12 cellular contexts compared by ENCODE assay signal in genomic region chr19:4279530-4280422, GRCh38. TPM values are rescaled to one million over a fixed set of nuclear protein-coding genes. Genes with fewer than 3 reads are reported as not detected.
DNase-seq lines count a peak whose midpoint lies in the region; ATAC-seq, FAIRE-seq and TF ChIP-seq lines count a peak whose summit lies in the region.
"Had no signal": no experiment of that assay in that cellular context is flagged by ENCODE, and none has a peak within 500 bp of the region (broad histone marks: within the 10 kb centered on the region; RNA-seq: fewer than 3 reads in every experiment).

No MANE protein-coding gene starts in this region.

- peak overlapping the region in 2 of 3 donors; percentile 26 to 57 for H3K4me3 ChIP-seq in breast epithelium
- no peak overlapping the region for H3K4me3 ChIP-seq in mammary epithelial cell (replicated peaks in 1 of 3; ENCODE audit: insufficient read depth in 1 of 3, low read depth in 2 of 3, low read length in 3 of 3)
- H3K4me3 ChIP-seq in K562 = no peak overlapping the region
- H3K4me3 ChIP-seq in mesodermal cell (ENCODE audit: extremely low read depth, insufficient read depth, low read length, poor library complexity, severe bottlenecking) = peak overlapping the region; percentile 47

- TF ChIP-seq EP300 in K562 (IDR thresholded peaks at IDR 0.05; ENCODE audit: low read length) = no peak

- dilution Hi-C loops in mammary epithelial cell (cut with HindIII; ENCODE audit: low sequenced_read_pairs) = no loop called here

- BruUV-seq in mammary epithelial cell (replicated peaks; lab: Mats Ljungman, UMichigan) = no TSS peak
- no TSS peak for BruUV-seq in K562 (replicated peaks; lab: Mats Ljungman, UMichigan)

- ATAC-seq in K562 (no peak), HG02763 (IDR thresholded peaks at IDR 0.05; ENCODE audit: unreplicated experiment) (no peak)

- H3K79me2 ChIP-seq in mammary epithelial cell (ENCODE audit: insufficient read depth, low read length) = no peaks in the 10 kb centered on the region
- no peaks in the 10 kb centered on the region for H3K79me2 ChIP-seq in K562 (ENCODE audit: control insufficient read depth, insufficient read depth, low read length)

- H3K27ac Mint-ChIP-seq in type B pancreatic cell = no peak overlapping the region
- H3K27ac Mint-ChIP-seq: CD4-positive, CD25-positive, alpha-beta regulatory T cell had no signal

- H3K4me1 Mint-ChIP-seq in type B pancreatic cell (ENCODE audit: unreplicated experiment) = no peaks in the 10 kb centered on the region

- POLR2A ChIA-PET in K562 (lab: Yijun Ruan, JAX) = interaction anchor here (0.6 kb wide), 1 partner anchor 164 kb away, joined by 3 read pairs; no protein-coding TSS in a partner anchor

- no peaks in the 10 kb centered on the region for H3K9me1 ChIP-seq in K562 (ENCODE audit: control insufficient read depth, insufficient read depth, low read length)

- in situ Hi-C loops in mammary epithelial cell (cut with MboI; ENCODE audit: low sequenced_read_pairs in 2 of 2) = no loop called here
- in situ Hi-C loops in K562 (cut with MboI) = loop anchor here (10.0 kb wide), 1 partner anchor 65 kb away; the partner anchor contains the start of gene MPND

- DNase-seq in breast epithelium (ENCODE audit: low spot score in 2 of 2) (no peak), mammary epithelial cell (no peak), K562 (ENCODE audit: extremely low read depth in 1 of 4, low spot score in 3 of 4) (no peak), type B pancreatic cell (ENCODE audit: extremely low spot score, unreplicated experiment) (no peak), anterior cingulate cortex (lab: John Stamatoyannopoulos, UW) (no peak), medulla oblongata (ENCODE audit: extremely low spot score) (no peak)
- DNase-seq: CD4-positive, CD25-positive, alpha-beta regulatory T cell; pancreas had no signal

- H3K4me3 Mint-ChIP-seq in type B pancreatic cell = peak overlapping the region; percentile 80

- no peak overlapping the region for H3K9ac ChIP-seq in mammary epithelial cell (ENCODE audit: insufficient read depth, low read length)
- peak overlapping the region in 1 of 2 experiments; percentile 35; a peak in 1 of 4 replicates for H3K9ac ChIP-seq in K562 (ENCODE audit: insufficient read depth in 1 of 2, low read depth in 2 of 2, low read length in 2 of 2)

- no peaks in the 10 kb centered on the region for H3K9me3 ChIP-seq in breast epithelium
- H3K9me3 ChIP-seq in mammary epithelial cell (replicated peaks; ENCODE audit: insufficient read depth, low read length) = no peaks in the 10 kb centered on the region
- H3K9me3 ChIP-seq in K562 (replicated peaks; ENCODE audit: control insufficient read depth, insufficient read depth, low read depth, low read length) = no peaks in the 10 kb centered on the region
- no peaks in the 10 kb centered on the region for H3K9me3 ChIP-seq in mesodermal cell (ENCODE audit: control insufficient read depth, low read length)
- H3K9me3 ChIP-seq: pancreas had no signal

- H3K36me3 ChIP-seq in breast epithelium = no peaks in the 10 kb centered on the region
- no peaks in the 10 kb centered on the region for H3K36me3 ChIP-seq in mammary epithelial cell (ENCODE audit: insufficient read depth, low read length)
- H3K36me3 ChIP-seq in K562 (ENCODE audit: control insufficient read depth, insufficient read depth, low read length) = no peaks in the 10 kb centered on the region
- no peaks in the 10 kb centered on the region for H3K36me3 ChIP-seq in mesodermal cell (ENCODE audit: control insufficient read depth, insufficient read depth, low read length)
- H3K36me3 ChIP-seq: pancreas had no signal

- H3K36me3 Mint-ChIP-seq in type B pancreatic cell = no peaks in the 10 kb centered on the region
- H3K36me3 Mint-ChIP-seq: CD4-positive, CD25-positive, alpha-beta regulatory T cell had no signal

- TF ChIP-seq POLR2A in breast epithelium (IDR thresholded peaks at IDR 0.05) = no peak
- no peak for TF ChIP-seq POLR2A in K562 (conservative IDR thresholded peaks at IDR 0.05)

- TF ChIP-seq CTCF in breast epithelium (IDR thresholded peaks at IDR 0.05) (no peak), mammary epithelial cell (conservative IDR thresholded peaks at IDR 0.05 in 1 of 2, IDR thresholded peaks at IDR 0.05 in 1 of 2; ENCODE audit: extremely low read depth in 1 of 2, insufficient read depth in 1 of 2, low read depth in 1 of 2, low read length in 2 of 2) (no peak), K562 (IDR thresholded peaks at IDR 0.05 in 2 of 3, conservative IDR thresholded peaks at IDR 0.05 in 1 of 3; ENCODE audit: insufficient read depth in 2 of 3, low read depth in 1 of 3, low read length in 3 of 3) (no peak), type B pancreatic cell (conservative IDR thresholded peaks at IDR 0.05) (no peak)

- H3K4me1 ChIP-seq in breast epithelium (peaks cover 4 to 12% of the 10 kb centered on the region in 2 donors), mammary epithelial cell (ENCODE audit: insufficient read depth, low read length) (no peaks in the 10 kb centered on the region), K562 (replicated peaks in 1 of 2; ENCODE audit: control insufficient read depth in 2 of 2, insufficient read depth in 2 of 2, low read length in 2 of 2) (peaks cover 1 to 23% of the 10 kb centered on the region in 2 experiments), mesodermal cell (ENCODE audit: control insufficient read depth, insufficient read depth, low read length, poor library complexity, severe bottlenecking) (peaks cover 12% of the 10 kb centered on the region)

- TF ChIP-seq RAD21 in K562 (CRISPR knock-in tag; conservative IDR thresholded peaks at IDR 0.05 in 1 of 2, IDR thresholded peaks at IDR 0.05 in 1 of 2) = no peak

- H3K27ac ChIP-seq in breast epithelium (no peak overlapping the region), mammary epithelial cell (ENCODE audit: insufficient read depth, low read depth, low read length) (no peak overlapping the region), K562 (ENCODE audit: extremely low read depth, low read depth, low read length) (no peak overlapping the region), mesodermal cell (ENCODE audit: low read depth, low read length, severe bottlenecking) (no peak overlapping the region)
- H3K27ac ChIP-seq: pancreas had no signal

- no peaks in the 10 kb centered on the region for H3K9me3 Mint-ChIP-seq in type B pancreatic cell

- no peaks in the 10 kb centered on the region for H4K20me1 ChIP-seq in mammary epithelial cell (ENCODE audit: insufficient read depth, low read length)
- H4K20me1 ChIP-seq in K562 (replicated peaks; ENCODE audit: control insufficient read depth, insufficient read depth, low read length) = 0 out of 2 replicates have a peak, but pooled peaks cover 5% of the 10 kb centered on the region

- peaks cover 12 to 62% of the 10 kb centered on the region in 2 donors for H3K27me3 ChIP-seq in breast epithelium
- H3K27me3 ChIP-seq in mammary epithelial cell (ENCODE audit: insufficient read depth, low read length) = peaks cover 17% of the 10 kb centered on the region
- H3K27me3 ChIP-seq in K562 (ENCODE audit: control insufficient read depth in 2 of 2, insufficient read depth in 2 of 2, low read length in 2 of 2) = peaks cover 16 to 24% of the 10 kb centered on the region in 2 experiments; a peak in 4 of 5 replicates
- H3K27me3 ChIP-seq: pancreas had no signal

- intact Hi-C loops in breast epithelium (cut with DNase I; ENCODE audit: low total_unique reads) = no loop called here
- intact Hi-C loops in mammary epithelial cell (cut with micrococcal nuclease) = no loop called here
- intact Hi-C loops in K562 (cut with micrococcal nuclease) = no loop called here

- no peak for FAIRE-seq in K562 (lab: Jason Lieb, UNC)
- FAIRE-seq: H54, pancreas had no signal

- CTCF ChIA-PET in mammary epithelial cell (lab: Charles Lee; ENCODE audit: low non-redundant PET) = no interaction called here
- CTCF ChIA-PET in K562 (lab: Yijun Ruan, JAX; ENCODE audit: low intra/inter-chr PET ratio) = no interaction called here

- peaks cover 55% of the 10 kb centered on the region for H3K27me3 Mint-ChIP-seq in type B pancreatic cell

- no peak overlapping the region for H3K4me2 ChIP-seq in mammary epithelial cell (ENCODE audit: insufficient read depth, low read depth, low read length)
- no peak overlapping the region for H3K4me2 ChIP-seq in K562 (ENCODE audit: insufficient read depth, low read length)

- H2AFZ ChIP-seq in mammary epithelial cell (ENCODE audit: low read depth, low read length) = no peak overlapping the region
- H2AFZ ChIP-seq in K562 (ENCODE audit: low read depth, low read length) = no peak overlapping the region

- 9% methylated on average over 13 of the region's 71 CpGs for WGBS in mammary epithelial cell (ENCODE audit: low coverage, missing lambda C conversion rate)
- 28% methylated on average over 27 of the region's 71 CpGs for WGBS in K562 (ENCODE audit: insufficient coverage, low coverage, missing lambda C conversion rate)
- 4 to 8% methylated on average over 44 to 54 of the region's 71 CpGs for WGBS in mesodermal cell (ENCODE audit: insufficient coverage in 2 of 2), 2 experiments

RNA-seq across cellular contexts. Expression of gene SHD, which starts 0.7 kb away (rescaled TPM):
- not detected for total RNA-seq in breast epithelium
- total RNA-seq in mammary epithelial cell = not detected
- polyA plus RNA-seq in mammary epithelial cell = not detected
- not detected for polyA minus RNA-seq in mammary epithelial cell
- 0.42 TPM in 1 of 2 replicates, not detected in the other for total RNA-seq in K562 (2011; cell fraction: chromatin; rRNA removed; ENCODE audit: low replicate concordance)
- total RNA-seq in K562 (2011; cell fraction: nucleolus; rRNA removed) = not detected in 2 replicates
- total RNA-seq in K562 (2011; cell fraction: nucleoplasm; rRNA removed) = not detected in 2 replicates
- 0.33 TPM in 1 of 2 replicates, not detected in the other for total RNA-seq in K562 (2014; rRNA removed)
- total RNA-seq in K562 (2014; rRNA removed; fragmentation: Illumina TruSeq; extraction: Trizol) = not detected in 2 replicates
- 0.15 TPM in 1 of 2 replicates, not detected in the other for total RNA-seq in K562 (2015; rRNA removed; fragmentation: Illumina TruSeq; extraction: Trizol)
- 0.38 and 0.62 TPM in 2 replicates for total RNA-seq in K562 (2021)
- polyA plus RNA-seq in K562 (2011; rRNA removed) = 0.22 TPM in 1 of 2 replicates, not detected in the other
- 0.21 and 0.49 TPM in 2 replicates for polyA plus RNA-seq in K562 (2011; cell fraction: cytosol; rRNA removed)
- polyA plus RNA-seq in K562 (2011; cell fraction: nucleus; rRNA removed) = 0.36 and 0.90 TPM in 2 replicates
- 0.78 and 1.4 TPM in 2 replicates for polyA plus RNA-seq in K562 (2012)
- 0.42 TPM in 1 of 2 replicates, not detected in the other for polyA plus RNA-seq in K562 (2014; fragmentation: Illumina TruSeq; extraction: Trizol)
- under 1 TPM; 0.13 to 0.18 TPM for polyA plus RNA-seq in K562 (2014; fragmentation: Nextera tagmentation; extraction: Ambion mirVana)
- 0.05 and 0.13 TPM in 2 replicates for polyA plus RNA-seq in K562 (2014; rRNA removed)
- not detected in 2 replicates for polyA minus RNA-seq in K562 (2011; rRNA and poly(A)+ RNA removed)
- not detected in 2 replicates for polyA minus RNA-seq in K562 (2011; cell fraction: cytosol; rRNA and poly(A)+ RNA removed)
- not detected in 2 replicates for polyA minus RNA-seq in K562 (2011; cell fraction: nucleus; rRNA and poly(A)+ RNA removed)
- polyA plus RNA-seq in mesodermal cell (2013, experiment 1 of 2) = 9.8 TPM
- polyA plus RNA-seq in mesodermal cell (2013, experiment 2 of 2) = 8.7 TPM
- 4.9 and 6.1 TPM in 2 replicates for total RNA-seq in type B pancreatic cell (ENCODE audit: low replicate concordance)
- total RNA-seq: CD4-positive, CD25-positive, alpha-beta regulatory T cell; fibroblast of villous mesenchyme; pancreas had no signal
- polyA plus RNA-seq: CD4-positive, CD25-positive, alpha-beta regulatory T cell; pancreas had no signal

RNA-seq across cellular contexts. Expression of gene TMIGD2, which starts 22.4 kb away (rescaled TPM):
- total RNA-seq in breast epithelium (not detected), mammary epithelial cell (not detected), K562 (2014; rRNA removed) (not detected in 2 replicates), K562 (2014; rRNA removed; fragmentation: Illumina TruSeq; extraction: Trizol) (not detected in 2 replicates), K562 (2015; rRNA removed; fragmentation: Illumina TruSeq; extraction: Trizol) (not detected in 2 replicates), K562 (2021) (not detected in 2 replicates), type B pancreatic cell (ENCODE audit: low replicate concordance) (not detected in 2 replicates)
- polyA plus RNA-seq in mammary epithelial cell (not detected), K562 (2011; rRNA removed) (not detected in 2 replicates), K562 (2014; fragmentation: Illumina TruSeq; extraction: Trizol) (not detected in 2 replicates), K562 (2014; fragmentation: Nextera tagmentation; extraction: Ambion mirVana) (not detected), K562 (2014; rRNA removed) (not detected in 2 replicates)
- polyA minus RNA-seq in mammary epithelial cell = not detected
- total RNA-seq in K562 (2011; cell fraction: chromatin; rRNA removed; ENCODE audit: low replicate concordance) = not detected in 2 replicates
- not detected in 2 replicates for total RNA-seq in K562 (2011; cell fraction: nucleolus; rRNA removed)
- not detected in 2 replicates for total RNA-seq in K562 (2011; cell fraction: nucleoplasm; rRNA removed)
- polyA plus RNA-seq in K562 (2011; cell fraction: cytosol; rRNA removed) = 0.06 TPM in 1 of 2 replicates, not detected in the other
- not detected in 2 replicates for polyA plus RNA-seq in K562 (2011; cell fraction: nucleus; rRNA removed)
- polyA plus RNA-seq in K562 (2012) = 0.10 and 0.18 TPM in 2 replicates
- not detected in 2 replicates for polyA minus RNA-seq in K562 (2011; rRNA and poly(A)+ RNA removed)
- polyA minus RNA-seq in K562 (2011; cell fraction: cytosol; rRNA and poly(A)+ RNA removed) = not detected in 2 replicates
- not detected in 2 replicates for polyA minus RNA-seq in K562 (2011; cell fraction: nucleus; rRNA and poly(A)+ RNA removed)
- 0.88 TPM for polyA plus RNA-seq in mesodermal cell (2013, experiment 1 of 2)
- polyA plus RNA-seq in mesodermal cell (2013, experiment 2 of 2) = 1.4 TPM
- total RNA-seq: fibroblast of villous mesenchyme had no signal
- polyA plus RNA-seq: pancreas had no signal

RNA-seq across cellular contexts. Expression of gene FSD1, which starts 24.6 kb away (rescaled TPM):
- total RNA-seq in breast epithelium = under 1 TPM in 1 of 3 donors, not detected in 2; 0.88 TPM
- total RNA-seq in mammary epithelial cell = 1 to 10 TPM in 1 of 2 donors, under 1 TPM in 1; 0.50 to 7.8 TPM
- 3.0 TPM for polyA plus RNA-seq in mammary epithelial cell
- polyA minus RNA-seq in mammary epithelial cell = not detected
- total RNA-seq in K562 (2011; cell fraction: chromatin; rRNA removed; ENCODE audit: low replicate concordance) = 1.8 and 3.1 TPM in 2 replicates
- 1.7 and 2.8 TPM in 2 replicates for total RNA-seq in K562 (2011; cell fraction: nucleolus; rRNA removed)
- total RNA-seq in K562 (2011; cell fraction: nucleoplasm; rRNA removed) = 0.92 and 1.4 TPM in 2 replicates
- 0.65 and 0.77 TPM in 2 replicates for total RNA-seq in K562 (2014; rRNA removed)
- total RNA-seq in K562 (2014; rRNA removed; fragmentation: Illumina TruSeq; extraction: Trizol) = 0.73 and 0.80 TPM in 2 replicates
- 0.49 and 0.69 TPM in 2 replicates for total RNA-seq in K562 (2015; rRNA removed; fragmentation: Illumina TruSeq; extraction: Trizol)
- total RNA-seq in K562 (2021) = 1.4 and 1.5 TPM in 2 replicates
- polyA plus RNA-seq in K562 (2011; rRNA removed) = 0.87 and 1.2 TPM in 2 replicates
- polyA plus RNA-seq in K562 (2011; cell fraction: cytosol; rRNA removed) = 0.44 and 3.4 TPM in 2 replicates
- 2.1 and 3.7 TPM in 2 replicates for polyA plus RNA-seq in K562 (2011; cell fraction: nucleus; rRNA removed)
- 0.44 and 1.0 TPM in 2 replicates for polyA plus RNA-seq in K562 (2012)
- 0.29 and 1.9 TPM in 2 replicates for polyA plus RNA-seq in K562 (2014; fragmentation: Illumina TruSeq; extraction: Trizol)
- polyA plus RNA-seq in K562 (2014; fragmentation: Nextera tagmentation; extraction: Ambion mirVana) = under 1 TPM in 1 of 2 experiments, not detected in 1; 0.11 TPM
- polyA plus RNA-seq in K562 (2014; rRNA removed) = 0.78 and 1.1 TPM in 2 replicates
- 0.33 and 0.49 TPM in 2 replicates for polyA minus RNA-seq in K562 (2011; rRNA and poly(A)+ RNA removed)
- not detected in 2 replicates for polyA minus RNA-seq in K562 (2011; cell fraction: cytosol; rRNA and poly(A)+ RNA removed)
- 0.22 and 0.81 TPM in 2 replicates for polyA minus RNA-seq in K562 (2011; cell fraction: nucleus; rRNA and poly(A)+ RNA removed)
- polyA plus RNA-seq in mesodermal cell (2013, experiment 1 of 2) = 45.7 TPM
- 36.6 TPM for polyA plus RNA-seq in mesodermal cell (2013, experiment 2 of 2)
- 4.8 and 26.3 TPM in 2 replicates for total RNA-seq in type B pancreatic cell (ENCODE audit: low replicate concordance)

RNA-seq across cellular contexts. Expression of gene YJU2, which starts 32.9 kb away (rescaled TPM):
- total RNA-seq in breast epithelium = 10 to 100 TPM; 18.9 to 24.6 (median 24.4) TPM
- total RNA-seq in mammary epithelial cell = 10 to 100 TPM; 14.4 to 15.0 TPM
- 18.9 TPM for polyA plus RNA-seq in mammary epithelial cell
- polyA minus RNA-seq in mammary epithelial cell = 2.9 TPM
- 8.3 and 15.5 TPM in 2 replicates for total RNA-seq in K562 (2011; cell fraction: chromatin; rRNA removed; ENCODE audit: low replicate concordance)
- 12.6 and 14.5 TPM in 2 replicates for total RNA-seq in K562 (2011; cell fraction: nucleolus; rRNA removed)
- total RNA-seq in K562 (2011; cell fraction: nucleoplasm; rRNA removed) = 8.1 and 11.4 TPM in 2 replicates
- 34.9 and 46.0 TPM in 2 replicates for total RNA-seq in K562 (2014; rRNA removed)
- total RNA-seq in K562 (2014; rRNA removed; fragmentation: Illumina TruSeq; extraction: Trizol) = 11.7 and 12.1 TPM in 2 replicates
- 22.4 and 23.5 TPM in 2 replicates for total RNA-seq in K562 (2015; rRNA removed; fragmentation: Illumina TruSeq; extraction: Trizol)
- 26.5 and 28.6 TPM in 2 replicates for total RNA-seq in K562 (2021)
- 12.6 and 15.4 TPM in 2 replicates for polyA plus RNA-seq in K562 (2011; rRNA removed)
- 17.5 and 33.3 TPM in 2 replicates for polyA plus RNA-seq in K562 (2011; cell fraction: cytosol; rRNA removed)
- polyA plus RNA-seq in K562 (2011; cell fraction: nucleus; rRNA removed) = 8.4 and 11.4 TPM in 2 replicates
- polyA plus RNA-seq in K562 (2012) = 20.8 and 26.9 TPM in 2 replicates
- polyA plus RNA-seq in K562 (2014; fragmentation: Illumina TruSeq; extraction: Trizol) = 19.3 and 27.8 TPM in 2 replicates
- 1 to 10 TPM in 1 of 2 experiments, under 1 TPM in 1; 0.41 to 1.4 TPM for polyA plus RNA-seq in K562 (2014; fragmentation: Nextera tagmentation; extraction: Ambion mirVana)
- polyA plus RNA-seq in K562 (2014; rRNA removed) = 33.0 and 34.6 TPM in 2 replicates
- 11.0 and 12.5 TPM in 2 replicates for polyA minus RNA-seq in K562 (2011; rRNA and poly(A)+ RNA removed)
- polyA minus RNA-seq in K562 (2011; cell fraction: cytosol; rRNA and poly(A)+ RNA removed) = 8.3 and 10.7 TPM in 2 replicates
- polyA minus RNA-seq in K562 (2011; cell fraction: nucleus; rRNA and poly(A)+ RNA removed) = 3.2 and 6.4 TPM in 2 replicates
- polyA plus RNA-seq in mesodermal cell (2013, experiment 1 of 2) = 14.8 TPM
- polyA plus RNA-seq in mesodermal cell (2013, experiment 2 of 2) = 12.6 TPM
- 14.3 and 18.5 TPM in 2 replicates for total RNA-seq in type B pancreatic cell (ENCODE audit: low replicate concordance)

RNA-seq across cellular contexts. Expression of gene EBI3, which starts 50.5 kb away (rescaled TPM):
- total RNA-seq in breast epithelium (10 to 100 TPM in 1 of 3 donors, 1 to 10 TPM in 1, under 1 TPM in 1; 0.66 to 12.6 (median 8.2) TPM), mammary epithelial cell (not detected), K562 (2014; rRNA removed) (not detected in 2 replicates), K562 (2014; rRNA removed; fragmentation: Illumina TruSeq; extraction: Trizol) (not detected in 2 replicates), K562 (2015; rRNA removed; fragmentation: Illumina TruSeq; extraction: Trizol) (not detected in 2 replicates), K562 (2021) (0.22 TPM in 1 of 2 replicates, not detected in the other), type B pancreatic cell (ENCODE audit: low replicate concordance) (0.31 and 0.43 TPM in 2 replicates)
- polyA plus RNA-seq in mammary epithelial cell (0.11 TPM), K562 (2011; rRNA removed) (0.12 and 0.35 TPM in 2 replicates), K562 (2014; fragmentation: Illumina TruSeq; extraction: Trizol) (0.30 TPM in 1 of 2 replicates, not detected in the other), K562 (2014; fragmentation: Nextera tagmentation; extraction: Ambion mirVana) (not detected), K562 (2014; rRNA removed) (0.08 and 0.40 TPM in 2 replicates)
- polyA minus RNA-seq in mammary epithelial cell = not detected
- total RNA-seq in K562 (2011; cell fraction: chromatin; rRNA removed; ENCODE audit: low replicate concordance) = not detected in 2 replicates
- total RNA-seq in K562 (2011; cell fraction: nucleolus; rRNA removed) = 0.33 and 0.39 TPM in 2 replicates
- not detected in 2 replicates for total RNA-seq in K562 (2011; cell fraction: nucleoplasm; rRNA removed)
- 0.34 and 1.2 TPM in 2 replicates for polyA plus RNA-seq in K562 (2011; cell fraction: cytosol; rRNA removed)
- polyA plus RNA-seq in K562 (2011; cell fraction: nucleus; rRNA removed) = 0.13 and 0.36 TPM in 2 replicates
- 0.21 and 0.47 TPM in 2 replicates for polyA plus RNA-seq in K562 (2012)
- not detected in 2 replicates for polyA minus RNA-seq in K562 (2011; rRNA and poly(A)+ RNA removed)
- polyA minus RNA-seq in K562 (2011; cell fraction: cytosol; rRNA and poly(A)+ RNA removed) = not detected in 2 replicates
- not detected in 2 replicates for polyA minus RNA-seq in K562 (2011; cell fraction: nucleus; rRNA and poly(A)+ RNA removed)
- polyA plus RNA-seq in mesodermal cell (2013, experiment 1 of 2) = 4.2 TPM
- polyA plus RNA-seq in mesodermal cell (2013, experiment 2 of 2) = 3.4 TPM
- total RNA-seq: CD4-positive, CD25-positive, alpha-beta regulatory T cell had no signal

Comparison
In these comparisons a context has a peak if more than half of its experiments do, and no peak if none do; other contexts are left out.
1. H3K4me3 ChIP-seq: peak in breast epithelium (2 of 3) and mesodermal cell (single experiment); none in mammary epithelial cell (0 of 3) and K562 (single experiment).